In genomic region chr21:46325073-46325912, GRCh38 we compare ENCODE assay signal across 1 cellular context.
TF ChIP-seq lines count a peak whose summit lies in the region.

No MANE protein-coding gene starts in this region.

TF ChIP-seq in GM12878, 131 proteins besides CTCF, POLR2A, EP300 and RAD21 (continues in another document):
- no peak for TF ChIP-seq RAD51 (IDR thresholded peaks at IDR 0.05)
- TF ChIP-seq CREB1 (IDR thresholded peaks at IDR 0.05; ENCODE audit: low read depth): no peak
- TF ChIP-seq, protein P1, sequence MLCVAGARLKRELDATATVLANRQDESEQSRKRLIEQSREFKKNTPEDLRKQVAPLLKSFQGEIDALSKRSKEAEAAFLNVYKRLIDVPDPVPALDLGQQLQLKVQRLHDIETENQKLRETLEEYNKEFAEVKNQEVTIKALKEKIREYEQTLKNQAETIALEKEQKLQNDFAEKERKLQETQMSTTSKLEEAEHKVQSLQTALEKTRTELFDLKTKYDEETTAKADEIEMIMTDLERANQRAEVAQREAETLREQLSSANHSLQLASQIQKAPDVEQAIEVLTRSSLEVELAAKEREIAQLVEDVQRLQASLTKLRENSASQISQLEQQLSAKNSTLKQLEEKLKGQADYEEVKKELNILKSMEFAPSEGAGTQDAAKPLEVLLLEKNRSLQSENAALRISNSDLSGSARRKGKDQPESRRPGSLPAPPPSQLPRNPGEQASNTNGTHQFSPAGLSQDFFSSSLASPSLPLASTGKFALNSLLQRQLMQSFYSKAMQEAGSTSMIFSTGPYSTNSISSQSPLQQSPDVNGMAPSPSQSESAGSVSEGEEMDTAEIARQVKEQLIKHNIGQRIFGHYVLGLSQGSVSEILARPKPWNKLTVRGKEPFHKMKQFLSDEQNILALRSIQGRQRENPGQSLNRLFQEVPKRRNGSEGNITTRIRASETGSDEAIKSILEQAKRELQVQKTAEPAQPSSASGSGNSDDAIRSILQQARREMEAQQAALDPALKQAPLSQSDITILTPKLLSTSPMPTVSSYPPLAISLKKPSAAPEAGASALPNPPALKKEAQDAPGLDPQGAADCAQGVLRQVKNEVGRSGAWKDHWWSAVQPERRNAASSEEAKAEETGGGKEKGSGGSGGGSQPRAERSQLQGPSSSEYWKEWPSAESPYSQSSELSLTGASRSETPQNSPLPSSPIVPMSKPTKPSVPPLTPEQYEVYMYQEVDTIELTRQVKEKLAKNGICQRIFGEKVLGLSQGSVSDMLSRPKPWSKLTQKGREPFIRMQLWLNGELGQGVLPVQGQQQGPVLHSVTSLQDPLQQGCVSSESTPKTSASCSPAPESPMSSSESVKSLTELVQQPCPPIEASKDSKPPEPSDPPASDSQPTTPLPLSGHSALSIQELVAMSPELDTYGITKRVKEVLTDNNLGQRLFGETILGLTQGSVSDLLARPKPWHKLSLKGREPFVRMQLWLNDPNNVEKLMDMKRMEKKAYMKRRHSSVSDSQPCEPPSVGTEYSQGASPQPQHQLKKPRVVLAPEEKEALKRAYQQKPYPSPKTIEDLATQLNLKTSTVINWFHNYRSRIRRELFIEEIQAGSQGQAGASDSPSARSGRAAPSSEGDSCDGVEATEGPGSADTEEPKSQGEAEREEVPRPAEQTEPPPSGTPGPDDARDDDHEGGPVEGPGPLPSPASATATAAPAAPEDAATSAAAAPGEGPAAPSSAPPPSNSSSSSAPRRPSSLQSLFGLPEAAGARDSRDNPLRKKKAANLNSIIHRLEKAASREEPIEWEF (IDR thresholded peaks at IDR 0.05; ENCODE audit: insufficient replicate concordance, low read depth, low read length): no peak
- TF ChIP-seq SMAD1 (IDR thresholded peaks at IDR 0.05; ENCODE audit: low read depth, partially characterized antibody): no peak
- TF ChIP-seq, protein P2, sequence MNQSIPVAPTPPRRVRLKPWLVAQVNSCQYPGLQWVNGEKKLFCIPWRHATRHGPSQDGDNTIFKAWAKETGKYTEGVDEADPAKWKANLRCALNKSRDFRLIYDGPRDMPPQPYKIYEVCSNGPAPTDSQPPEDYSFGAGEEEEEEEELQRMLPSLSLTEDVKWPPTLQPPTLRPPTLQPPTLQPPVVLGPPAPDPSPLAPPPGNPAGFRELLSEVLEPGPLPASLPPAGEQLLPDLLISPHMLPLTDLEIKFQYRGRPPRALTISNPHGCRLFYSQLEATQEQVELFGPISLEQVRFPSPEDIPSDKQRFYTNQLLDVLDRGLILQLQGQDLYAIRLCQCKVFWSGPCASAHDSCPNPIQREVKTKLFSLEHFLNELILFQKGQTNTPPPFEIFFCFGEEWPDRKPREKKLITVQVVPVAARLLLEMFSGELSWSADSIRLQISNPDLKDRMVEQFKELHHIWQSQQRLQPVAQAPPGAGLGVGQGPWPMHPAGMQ (IDR thresholded peaks at IDR 0.05; ENCODE audit: borderline replicate concordance): no peak
- no peak for TF ChIP-seq SRF (IDR thresholded peaks at IDR 0.05; ENCODE audit: low read depth in 2 of 2, low read length in 2 of 2)
- no peak for TF ChIP-seq PML (IDR thresholded peaks at IDR 0.05; ENCODE audit: low read length)
- TF ChIP-seq SMC3 (IDR thresholded peaks at IDR 0.05; ENCODE audit: borderline replicate concordance, low read length): no peak
- no peak for TF ChIP-seq ETV6 (conservative IDR thresholded peaks at IDR 0.05 in 1 of 2, IDR thresholded peaks at IDR 0.05 in 1 of 2; ENCODE audit: borderline replicate concordance in 1 of 2, low read depth in 1 of 2)
- peak; percentile 40; the same call in 1 of the 2 replicates for TF ChIP-seq IKZF1 (conservative IDR thresholded peaks at IDR 0.05)
- no peak for TF ChIP-seq MXI1 (IDR thresholded peaks at IDR 0.05; ENCODE audit: low read depth, low read length)
- TF ChIP-seq CBX5 (IDR thresholded peaks at IDR 0.05; ENCODE audit: low read depth): no peak
- 0 out of 2 replicates have a peak, but pooled peaks have one; percentile 7 for TF ChIP-seq DPF2 (IDR thresholded peaks at IDR 0.05)
- no peak for TF ChIP-seq TCF7 (IDR thresholded peaks at IDR 0.05; ENCODE audit: borderline replicate concordance)
- no peak for TF ChIP-seq NR2C1 (IDR thresholded peaks at IDR 0.05)
- no peak for TF ChIP-seq POU2F2 (IDR thresholded peaks at IDR 0.05; ENCODE audit: borderline replicate concordance, low read depth, low read length)
- TF ChIP-seq NFXL1 (IDR thresholded peaks at IDR 0.05; ENCODE audit: borderline replicate concordance): no peak
- no peak for TF ChIP-seq JUNB (IDR thresholded peaks at IDR 0.05)
- no peak for TF ChIP-seq BMI1 (IDR thresholded peaks at IDR 0.05; ENCODE audit: borderline replicate concordance)
- TF ChIP-seq GATAD2B (conservative IDR thresholded peaks at IDR 0.05; ENCODE audit: low read depth): 0 out of 2 replicates have a peak, but pooled peaks have one; percentile 52
- TF ChIP-seq NBN (IDR thresholded peaks at IDR 0.05): 0 out of 2 replicates have a peak, but pooled peaks have one; percentile 32
- TF ChIP-seq, protein P3, sequence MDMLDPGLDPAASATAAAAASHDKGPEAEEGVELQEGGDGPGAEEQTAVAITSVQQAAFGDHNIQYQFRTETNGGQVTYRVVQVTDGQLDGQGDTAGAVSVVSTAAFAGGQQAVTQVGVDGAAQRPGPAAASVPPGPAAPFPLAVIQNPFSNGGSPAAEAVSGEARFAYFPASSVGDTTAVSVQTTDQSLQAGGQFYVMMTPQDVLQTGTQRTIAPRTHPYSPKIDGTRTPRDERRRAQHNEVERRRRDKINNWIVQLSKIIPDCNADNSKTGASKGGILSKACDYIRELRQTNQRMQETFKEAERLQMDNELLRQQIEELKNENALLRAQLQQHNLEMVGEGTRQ (IDR thresholded peaks at IDR 0.05; ENCODE audit: borderline replicate concordance, low read depth, low read length): no peak
- TF ChIP-seq HDAC6 (IDR thresholded peaks at IDR 0.05; ENCODE audit: unreplicated experiment): peak; percentile 59
- TF ChIP-seq ZZZ3 (IDR thresholded peaks at IDR 0.05; ENCODE audit: control insufficient read depth, insufficient read length, low read depth): no peak
- no peak for TF ChIP-seq ZSCAN29 (IDR thresholded peaks at IDR 0.05)
- TF ChIP-seq SIX5 (IDR thresholded peaks at IDR 0.05; ENCODE audit: low read depth, low read length, severe bottlenecking): no peak
- TF ChIP-seq HSF1 (IDR thresholded peaks at IDR 0.05; ENCODE audit: low read depth, low read length): no peak
- peak; percentile 20; the same call in 1 of the 2 replicates for TF ChIP-seq RUNX3 (IDR thresholded peaks at IDR 0.05; ENCODE audit: low read length)
- TF ChIP-seq, protein P4, sequence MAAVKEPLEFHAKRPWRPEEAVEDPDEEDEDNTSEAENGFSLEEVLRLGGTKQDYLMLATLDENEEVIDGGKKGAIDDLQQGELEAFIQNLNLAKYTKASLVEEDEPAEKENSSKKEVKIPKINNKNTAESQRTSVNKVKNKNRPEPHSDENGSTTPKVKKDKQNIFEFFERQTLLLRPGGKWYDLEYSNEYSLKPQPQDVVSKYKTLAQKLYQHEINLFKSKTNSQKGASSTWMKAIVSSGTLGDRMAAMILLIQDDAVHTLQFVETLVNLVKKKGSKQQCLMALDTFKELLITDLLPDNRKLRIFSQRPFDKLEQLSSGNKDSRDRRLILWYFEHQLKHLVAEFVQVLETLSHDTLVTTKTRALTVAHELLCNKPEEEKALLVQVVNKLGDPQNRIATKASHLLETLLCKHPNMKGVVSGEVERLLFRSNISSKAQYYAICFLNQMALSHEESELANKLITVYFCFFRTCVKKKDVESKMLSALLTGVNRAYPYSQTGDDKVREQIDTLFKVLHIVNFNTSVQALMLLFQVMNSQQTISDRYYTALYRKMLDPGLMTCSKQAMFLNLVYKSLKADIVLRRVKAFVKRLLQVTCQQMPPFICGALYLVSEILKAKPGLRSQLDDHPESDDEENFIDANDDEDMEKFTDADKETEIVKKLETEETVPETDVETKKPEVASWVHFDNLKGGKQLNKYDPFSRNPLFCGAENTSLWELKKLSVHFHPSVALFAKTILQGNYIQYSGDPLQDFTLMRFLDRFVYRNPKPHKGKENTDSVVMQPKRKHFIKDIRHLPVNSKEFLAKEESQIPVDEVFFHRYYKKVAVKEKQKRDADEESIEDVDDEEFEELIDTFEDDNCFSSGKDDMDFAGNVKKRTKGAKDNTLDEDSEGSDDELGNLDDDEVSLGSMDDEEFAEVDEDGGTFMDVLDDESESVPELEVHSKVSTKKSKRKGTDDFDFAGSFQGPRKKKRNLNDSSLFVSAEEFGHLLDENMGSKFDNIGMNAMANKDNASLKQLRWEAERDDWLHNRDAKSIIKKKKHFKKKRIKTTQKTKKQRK (IDR thresholded peaks at IDR 0.05; ENCODE audit: low read depth, low read length): no peak
- TF ChIP-seq KLF5 (IDR thresholded peaks at IDR 0.05; ENCODE audit: partially characterized antibody): no peak
- TF ChIP-seq CHD2 (IDR thresholded peaks at IDR 0.05; ENCODE audit: borderline replicate concordance, low read depth, low read length): no peak
- no peak for TF ChIP-seq HDAC2 (IDR thresholded peaks at IDR 0.05)
- TF ChIP-seq CBX3 (IDR thresholded peaks at IDR 0.05; ENCODE audit: borderline replicate concordance, low read depth): no peak
- TF ChIP-seq ZNF687 (IDR thresholded peaks at IDR 0.05): no peak
- no peak for TF ChIP-seq ZNF207 (IDR thresholded peaks at IDR 0.05; ENCODE audit: borderline replicate concordance)
- no peak for TF ChIP-seq SREBF1 (IDR thresholded peaks at IDR 0.05; ENCODE audit: low read length)
- TF ChIP-seq ZBED1 (IDR thresholded peaks at IDR 0.05; ENCODE audit: borderline replicate concordance): peak; percentile 75; the same call in 1 of the 2 replicates
- TF ChIP-seq SMAD5 (IDR thresholded peaks at IDR 0.05; ENCODE audit: low read depth): no peak
- TF ChIP-seq ATF2 (IDR thresholded peaks at IDR 0.05; ENCODE audit: low read length): no peak
- no peak for TF ChIP-seq PAX8 (IDR thresholded peaks at IDR 0.05)
- TF ChIP-seq WRNIP1 (IDR thresholded peaks at IDR 0.05; ENCODE audit: borderline replicate concordance, low read depth, low read length): no peak
- no peak for TF ChIP-seq E4F1 (IDR thresholded peaks at IDR 0.05; ENCODE audit: borderline replicate concordance, partially characterized antibody)
- TF ChIP-seq BRCA1 (IDR thresholded peaks at IDR 0.05; ENCODE audit: low read depth, low read length): no peak
- TF ChIP-seq NFYA (IDR thresholded peaks at IDR 0.05; ENCODE audit: borderline replicate concordance, low read depth, low read length): no peak
- TF ChIP-seq MEF2A (IDR thresholded peaks at IDR 0.05; ENCODE audit: insufficient read depth, low read depth, low read length): no peak
- no peak for TF ChIP-seq POLR2AphosphoS5 (IDR thresholded peaks at IDR 0.05; ENCODE audit: low read length)
